1 cellular context compared by ENCODE assay signal in genomic region chr17:51153210-51154072, GRCh38.
A peak's percentile ranks its signal among the peaks of the same experiment; 100 is the strongest.
TF ChIP-seq lines count a peak whose summit lies in the region.

TSS of gene NME1 (plus strand) at chr17:51153559. CDS start at chr17:51155655, 2,096 bp downstream.

TF ChIP-seq in HEK293, 187 proteins besides CTCF, POLR2A, EP300 and RAD21 (continued from another document and continues in another):
- peak; percentile 96 for TF ChIP-seq ZNF148 (tag by site-specific recombination; IDR thresholded peaks at IDR 0.05; ENCODE audit: borderline replicate concordance)
- TF ChIP-seq HIC1 (tag by site-specific recombination; IDR thresholded peaks at IDR 0.05), result peak; percentile 50; the same call in 1 of the 2 replicates
- peak; percentile 97 for TF ChIP-seq ZFP69B (tag by site-specific recombination; IDR thresholded peaks at IDR 0.05)
- TF ChIP-seq MZF1 (tag by site-specific recombination; IDR thresholded peaks at IDR 0.05; ENCODE audit: borderline replicate concordance), result no peak
- no peak for TF ChIP-seq ZNF530 (tag by site-specific recombination; IDR thresholded peaks at IDR 0.05; ENCODE audit: low read depth)
- peak; percentile 100 for TF ChIP-seq ZNF600 (tag by site-specific recombination; IDR thresholded peaks at IDR 0.05)
- no peak for TF ChIP-seq ZNF596 (tag by site-specific recombination; IDR thresholded peaks at IDR 0.05)
- peak; percentile 40; the same call in 1 of the 2 replicates for TF ChIP-seq ZNF404 (tag by site-specific recombination; IDR thresholded peaks at IDR 0.05)
- peak; percentile 89; the same call in 1 of the 2 replicates for TF ChIP-seq SALL2 (tag by site-specific recombination; IDR thresholded peaks at IDR 0.05; ENCODE audit: borderline replicate concordance)
- no peak for TF ChIP-seq ZNF473 (tag by site-specific recombination; IDR thresholded peaks at IDR 0.05)
- TF ChIP-seq ZNF280C (tag by site-specific recombination; IDR thresholded peaks at IDR 0.05), result no peak
- TF ChIP-seq ZNF169 (tag by site-specific recombination; IDR thresholded peaks at IDR 0.05), result 0 out of 2 replicates have a peak, but pooled peaks have one; percentile 59
- TF ChIP-seq GLIS2 (tag by site-specific recombination; IDR thresholded peaks at IDR 0.05), result no peak; the same call in 1 of the 2 replicates
- TF ChIP-seq TCF7L2 (IDR thresholded peaks at IDR 0.05; ENCODE audit: borderline replicate concordance, low read depth, low read length), result no peak
- TF ChIP-seq ZNF777 (tag by site-specific recombination; IDR thresholded peaks at IDR 0.05; ENCODE audit: borderline replicate concordance), result peak; percentile 80; the same call in 1 of the 2 replicates
- no peak for TF ChIP-seq ZNF221 (tag by site-specific recombination; IDR thresholded peaks at IDR 0.05; ENCODE audit: borderline replicate concordance)
- no peak for TF ChIP-seq ZNF658 (tag by site-specific recombination; IDR thresholded peaks at IDR 0.05)
- no peak for TF ChIP-seq SETDB1 (IDR thresholded peaks at IDR 0.05; ENCODE audit: insufficient read length, low read length)
- TF ChIP-seq IKZF3 (tag by site-specific recombination; IDR thresholded peaks at IDR 0.05), result no peak; the same call in 1 of the 2 replicates
- peak; percentile 80 for TF ChIP-seq ZSCAN4 (tag by site-specific recombination; IDR thresholded peaks at IDR 0.05)
- no peak for TF ChIP-seq ZNF571 (tag by site-specific recombination; IDR thresholded peaks at IDR 0.05)
- TF ChIP-seq KLF10 (tag by site-specific recombination; IDR thresholded peaks at IDR 0.05), result peak; percentile 90
- TF ChIP-seq ZNF311 (tag by site-specific recombination; IDR thresholded peaks at IDR 0.05; ENCODE audit: borderline replicate concordance), result no peak
- no peak for TF ChIP-seq ZNF138 (tag by site-specific recombination; IDR thresholded peaks at IDR 0.05; ENCODE audit: borderline replicate concordance)
- TF ChIP-seq ZIC2 (tag by site-specific recombination; IDR thresholded peaks at IDR 0.05), result peak; percentile 39
- TF ChIP-seq ZNF398 (tag by site-specific recombination; IDR thresholded peaks at IDR 0.05), result no peak
- no peak for TF ChIP-seq ZNF133 (tag by site-specific recombination; IDR thresholded peaks at IDR 0.05)
- no peak for TF ChIP-seq ZNF114 (tag by site-specific recombination; IDR thresholded peaks at IDR 0.05)
- peak; percentile 100 for TF ChIP-seq ZNF660 (tag by site-specific recombination; IDR thresholded peaks at IDR 0.05)
- peak; percentile 92; the same call in 1 of the 2 replicates for TF ChIP-seq TRIM28 (IDR thresholded peaks at IDR 0.05; ENCODE audit: borderline replicate concordance, low read length)
- peak; percentile 93 for TF ChIP-seq ZNF704 (tag by site-specific recombination; IDR thresholded peaks at IDR 0.05)
- TF ChIP-seq BCL11A (tag by site-specific recombination; IDR thresholded peaks at IDR 0.05; ENCODE audit: low read depth), result peak; percentile 56
- peak; percentile 94; the same call in 1 of the 2 replicates for TF ChIP-seq TSHZ1 (tag by site-specific recombination; IDR thresholded peaks at IDR 0.05; ENCODE audit: borderline replicate concordance)
- TF ChIP-seq ZBTB48 (tag by site-specific recombination; IDR thresholded peaks at IDR 0.05), result peak; percentile 64
- peak; percentile 83 for TF ChIP-seq KLF9 (tag by site-specific recombination; IDR thresholded peaks at IDR 0.05; ENCODE audit: low read depth)
- peak; percentile 99 for TF ChIP-seq EGR2 (tag by site-specific recombination; IDR thresholded peaks at IDR 0.05; ENCODE audit: low read depth)
- TF ChIP-seq ZBTB10 (tag by site-specific recombination; IDR thresholded peaks at IDR 0.05), result peak; percentile 84
- peak; percentile 89 for TF ChIP-seq ZNF184 (tag by site-specific recombination; IDR thresholded peaks at IDR 0.05)
- TF ChIP-seq ZSCAN18 (tag by site-specific recombination; IDR thresholded peaks at IDR 0.05), result peak; percentile 99
- TF ChIP-seq ZNF560 (tag by site-specific recombination; IDR thresholded peaks at IDR 0.05; ENCODE audit: borderline replicate concordance), result no peak
- peak; percentile 99 for TF ChIP-seq REPIN1 (tag by site-specific recombination; IDR thresholded peaks at IDR 0.05; ENCODE audit: low read depth)
- no peak for TF ChIP-seq ZNF747 (tag by site-specific recombination; IDR thresholded peaks at IDR 0.05)
- TF ChIP-seq MEIS1 (CRISPR knock-in tag; IDR thresholded peaks at IDR 0.05; ENCODE audit: borderline replicate concordance), result no peak
